8 cellular contexts compared by ENCODE assay signal in genomic region chr12:49741882-49742620, GRCh38. TPM values are rescaled to one million over a fixed set of nuclear protein-coding genes. Genes with fewer than 3 reads are reported as not detected.
DNase-seq lines count a peak whose midpoint lies in the region; ATAC-seq, FAIRE-seq and TF ChIP-seq lines count a peak whose summit lies in the region.

No MANE protein-coding gene starts in this region.

- peak; percentile 53 for ATAC-seq in HG02610 (IDR thresholded peaks at IDR 0.05; ENCODE audit: unreplicated experiment)
- peak; percentile 74 for ATAC-seq in body of pancreas

- no peak for TF ChIP-seq CTCF in body of pancreas (IDR thresholded peaks at IDR 0.05)

- TF ChIP-seq POLR2A in GM12891 (IDR thresholded peaks at IDR 0.05; ENCODE audit: low read depth, low read length): peak; percentile 47; the same call in 1 of the 2 replicates
- no peak for TF ChIP-seq POLR2A in body of pancreas (IDR thresholded peaks at IDR 0.05)

- no peaks in the 10 kb centered on the region for H3K36me3 ChIP-seq in body of pancreas (replicated peaks in 1 of 2; ENCODE audit: insufficient read depth in 1 of 2, low read depth in 2 of 2)
- H3K36me3 ChIP-seq in iPS-18a (ENCODE audit: control insufficient read depth, low read depth, low read length): no peaks in the 10 kb centered on the region
- H3K36me3 ChIP-seq in small intestine (ENCODE audit: control insufficient read depth in 2 of 2, insufficient read depth in 2 of 2, low read length in 2 of 2): peaks cover 0 to 4% of the 10 kb centered on the region in 2 donors

- H3K4me1 ChIP-seq in body of pancreas (peaks cover 39% of the 10 kb centered on the region), iPS-18a (ENCODE audit: control insufficient read depth, low read depth, low read length) (peaks cover 4% of the 10 kb centered on the region), small intestine (ENCODE audit: control insufficient read depth in 2 of 2, insufficient read depth in 1 of 2, low read depth in 1 of 2, low read length in 1 of 2) (peaks cover 4 to 5% of the 10 kb centered on the region in 2 donors)

- H3K9ac ChIP-seq in iPS-18a (ENCODE audit: low read length): peak overlapping the region; percentile 88

- DNase-seq in GM12891 (ENCODE audit: insufficient read length, low spot score) (peak; percentile 51), NCI-H1048 (lab: John Stamatoyannopoulos, UW) (peak; percentile 37), UCSD-AML1 (lab: John Stamatoyannopoulos, UW; ENCODE audit: unreplicated experiment) (peak; percentile 88), body of pancreas (peak; percentile 90 to 95 (median 93)), small intestine (peak; percentile 92), DMS153 (lab: John Stamatoyannopoulos, UW) (no peak)

- WGBS in body of pancreas, 2 donors: 0% methylated on average over 4 to 35 of the region's 35 CpGs
- 0 to 1% (median 0%) methylated on average over 34 to 35 of the region's 35 CpGs for WGBS in small intestine, 3 donors

- intact Hi-C loops in body of pancreas (cut with DNase I): no loop called here

- H3K27ac ChIP-seq in body of pancreas (peak overlapping the region; percentile 96 to 98 (median 98)), iPS-18a (ENCODE audit: low read length) (peak overlapping the region; percentile 79), small intestine (ENCODE audit: low read depth in 1 of 2, low read length in 1 of 2) (peak overlapping the region; percentile 88 to 100)

- no peak for FAIRE-seq in GM12891 (lab: Jason Lieb, UNC)
- no peak for FAIRE-seq in small intestine (lab: Jason Lieb, UNC)

- H3K9me3 ChIP-seq in body of pancreas (no peaks in the 10 kb centered on the region), iPS-18a (ENCODE audit: control insufficient read depth, low read depth, low read length) (no peaks in the 10 kb centered on the region), small intestine (ENCODE audit: control insufficient read depth, low read depth) (no peaks in the 10 kb centered on the region)

- H3K27me3 ChIP-seq in body of pancreas (no peaks in the 10 kb centered on the region), iPS-18a (ENCODE audit: control insufficient read depth, insufficient read depth, low read length) (no peaks in the 10 kb centered on the region), small intestine (ENCODE audit: control insufficient read depth in 2 of 2, insufficient read depth in 2 of 2, low read length in 2 of 2) (no peaks in the 10 kb centered on the region)

- H3K4me3 ChIP-seq in body of pancreas (peak overlapping the region; percentile 48 to 51), iPS-18a (ENCODE audit: low read length) (peak overlapping the region; percentile 94), small intestine (ENCODE audit: low read depth in 1 of 2, low read length in 2 of 2) (peak overlapping the region; percentile 70 to 72)

TF ChIP-seq in GM12891, 5 proteins besides CTCF, POLR2A, EP300 and RAD21:
- TF ChIP-seq SPI1 (IDR thresholded peaks at IDR 0.05; ENCODE audit: low read depth, low read length) (peak; percentile 62), POU2F2 (IDR thresholded peaks at IDR 0.05; ENCODE audit: low read depth, low read length) (no peak; the same call in 1 of the 2 replicates), PAX5 (IDR thresholded peaks at IDR 0.05; ENCODE audit: insufficient read depth, low read length, severe bottlenecking) (no peak), TAF1 (IDR thresholded peaks at IDR 0.05; ENCODE audit: low read depth, low read length) (peak; percentile 27; the same call in 1 of the 2 replicates), POLR2AphosphoS5 (IDR thresholded peaks at IDR 0.05; ENCODE audit: low read depth, low read length) (peak; percentile 77)

RNA-seq across cellular contexts. Expression of gene TMBIM6, which starts 0.7 kb away (rescaled TPM):
- polyA plus RNA-seq in GM12891 (2012; ENCODE audit: low read depth, missing spikeins): 188 TPM
- 100 to 1,000 TPM; 234 to 256 TPM for total RNA-seq in body of pancreas
- polyA plus RNA-seq in small intestine: 100 to 1,000 TPM; 174 to 377 (median 212) TPM

RNA-seq across cellular contexts. Expression of gene FMNL3, which starts 34.8 kb away (rescaled TPM):
- polyA plus RNA-seq in GM12891 (2012; ENCODE audit: low read depth, missing spikeins): 40.1 TPM
- 1 to 10 TPM; 3.0 to 6.2 TPM for total RNA-seq in body of pancreas
- 1 to 10 TPM in 2 of 3 donors, under 1 TPM in 1; 0.89 to 4.6 (median 3.5) TPM for polyA plus RNA-seq in small intestine
